8 cellular contexts compared by ENCODE assay signal in the genomic region with DNA sequence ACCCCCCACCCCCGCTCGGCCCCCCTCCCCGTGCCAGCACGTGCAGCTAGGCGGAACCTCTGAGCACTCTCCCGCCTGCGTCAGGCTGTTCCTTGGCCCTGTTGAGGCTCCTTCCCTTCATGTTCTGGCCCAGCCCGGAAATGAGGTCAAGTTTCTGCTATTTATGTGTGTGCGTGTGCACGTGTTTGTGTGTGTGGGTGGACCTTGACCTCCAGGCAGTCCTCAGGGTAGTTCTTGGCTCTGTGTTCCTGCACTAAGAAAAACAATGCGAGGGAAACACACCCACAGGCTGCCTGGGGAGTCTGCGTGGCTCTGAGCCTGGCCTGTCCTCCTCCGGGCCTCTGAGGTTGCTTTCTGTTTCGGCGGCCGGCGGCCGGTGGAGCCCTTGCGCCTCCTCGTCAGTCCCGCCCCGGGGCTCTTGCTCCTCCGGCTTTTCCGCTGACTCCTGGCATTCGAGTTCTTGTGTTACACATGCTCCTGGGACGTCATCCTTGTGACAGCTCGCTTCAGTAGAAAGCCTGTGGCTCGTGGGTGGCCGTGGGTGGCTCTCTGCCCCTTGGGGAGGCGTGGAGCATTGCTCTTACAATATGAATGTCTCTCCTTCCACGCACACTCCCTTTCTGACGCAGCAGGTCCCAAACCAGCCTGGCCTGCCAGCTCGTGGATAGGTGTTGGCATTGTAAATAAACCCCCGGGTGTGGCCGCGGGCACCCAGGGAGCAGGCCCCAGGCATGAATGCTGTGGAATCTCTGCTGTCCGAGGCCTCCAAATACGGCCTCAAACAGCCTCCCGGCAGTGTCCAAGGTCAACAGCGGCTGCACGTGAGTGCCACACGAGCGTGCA. TPM values are rescaled to one million over a fixed set of nuclear protein-coding genes. Genes with fewer than 3 reads are reported as not detected.
DNase-seq lines count a peak whose midpoint lies in the region; ATAC-seq and TF ChIP-seq lines count a peak whose summit lies in the region.

No MANE protein-coding gene starts in this region.

- H3K36me3 Mint-ChIP-seq in activated CD4-positive, alpha-beta T cell treated with anti-CD3 and anti-CD28 coated beads, Interleukin-2, amount 10 ng/mL, durations not matched to agents 24 days and 14 days (ENCODE audit: low read depth) = peaks cover 23% of the 10 kb centered on the region

- DNase-seq in DMS153 treated with DMSO at 0.1 percent for 48 hours (lab: John Stamatoyannopoulos, UW; ENCODE audit: unreplicated experiment) (peak; percentile 27), dermis blood vessel endothelial cell (peak; percentile 98), lower leg skin (ENCODE audit: low spot score in 2 of 2) (peak; percentile 97 to 98), NCI-H748 treated with DMSO at 0.1 percent for 48 hours (lab: John Stamatoyannopoulos, UW) (no peak)
- DNase-seq in activated CD4-positive, alpha-beta T cell treated with anti-CD3 and anti-CD28 coated beads, Interleukin-2, amount 10 ng/mL, durations not matched to agents 24 days and 14 days = peak; percentile 89
- DNase-seq in stimulated activated CD4-positive, alpha-beta T cell treated with anti-CD3 and anti-CD28 coated beads, Interleukin-4, amount 100 ng/mL, for 24 hours = peak; percentile 54

- no peaks in the 10 kb centered on the region for H3K9me3 Mint-ChIP-seq in activated CD4-positive, alpha-beta T cell treated with anti-CD3 and anti-CD28 coated beads, Interleukin-2, amount 10 ng/mL, durations not matched to agents 24 days and 14 days

- 6 to 10% methylated on average over 35 to 38 of the region's 43 CpGs for WGBS in lower leg skin, 2 donors

- H3K36me3 ChIP-seq in HUES6 (ENCODE audit: control insufficient read depth, insufficient read depth, low read length) = no peaks in the 10 kb centered on the region; the same call in 1 of the 2 replicates

- peaks cover 16% of the 10 kb centered on the region for H3K4me1 ChIP-seq in HUES6 (ENCODE audit: control insufficient read depth, insufficient read depth, low read length)

- H3K27me3 Mint-ChIP-seq in activated CD4-positive, alpha-beta T cell treated with anti-CD3 and anti-CD28 coated beads, Interleukin-2, amount 10 ng/mL, durations not matched to agents 24 days and 14 days = no peaks in the 10 kb centered on the region

- peaks cover 44% of the 10 kb centered on the region; the same call in 1 of the 2 replicates for H3K27me3 ChIP-seq in HUES6 (ENCODE audit: control insufficient read depth, insufficient read depth, low read length)

- TF ChIP-seq POLR2A in lower leg skin (IDR thresholded peaks at IDR 0.05) = no peak

- H3K9me3 ChIP-seq in HUES6 (ENCODE audit: control insufficient read depth, insufficient read depth, low read depth, low read length) = no peaks in the 10 kb centered on the region

- H3K4me3 Mint-ChIP-seq in activated CD4-positive, alpha-beta T cell treated with anti-CD3 and anti-CD28 coated beads, Interleukin-2, amount 10 ng/mL, durations not matched to agents 24 days and 14 days = peak overlapping the region; percentile 82

- H3K4me3 ChIP-seq in HUES6 (ENCODE audit: low read depth, low read length) = peak overlapping the region; percentile 10; the same call in 1 of the 2 replicates
- no peak overlapping the region for H3K4me3 ChIP-seq in lower leg skin (ENCODE audit: low read depth, poor library complexity, severe bottlenecking)

- no peak overlapping the region for H3K9ac ChIP-seq in HUES6 (ENCODE audit: low read length)

- intact Hi-C loops in activated CD4-positive, alpha-beta T cell treated with anti-CD3 and anti-CD28 coated beads, Interleukin-2, amount 10 ng/mL, durations not matched to agents 24 days and 14 days (cut with micrococcal nuclease) = loop anchor here (5.0 kb wide), 2 partner anchors 90 to 140 kb away; no protein-coding TSS in a partner anchor
- intact Hi-C loops in lower leg skin (cut with DNase I; ENCODE audit: low total_unique reads) = no loop called here

- H3K27ac Mint-ChIP-seq in activated CD4-positive, alpha-beta T cell treated with anti-CD3 and anti-CD28 coated beads, Interleukin-2, amount 10 ng/mL, durations not matched to agents 24 days and 14 days = peak overlapping the region; percentile 92

- H3K4me1 Mint-ChIP-seq in activated CD4-positive, alpha-beta T cell treated with anti-CD3 and anti-CD28 coated beads, Interleukin-2, amount 10 ng/mL, durations not matched to agents 24 days and 14 days = peaks cover 44% of the 10 kb centered on the region

- ATAC-seq in GM21515 (IDR thresholded peaks at IDR 0.05; ENCODE audit: unreplicated experiment) = peak; percentile 47

- peak in 1 of 3 donors; percentile 27 for TF ChIP-seq CTCF in lower leg skin (IDR thresholded peaks at IDR 0.05)

- H3K27ac ChIP-seq in HUES6 (ENCODE audit: low read depth, low read length) = no peak overlapping the region

RNA-seq across cellular contexts. Expression of a gene that starts 10.0 kb away (rescaled TPM):
- 57.8 and 67.3 TPM in 2 replicates for total RNA-seq in activated CD4-positive, alpha-beta T cell treated with anti-CD3 and anti-CD28 coated beads, Interleukin-2, amount 10 ng/mL, durations not matched to agents 24 days and 14 days
- total RNA-seq in dermis blood vessel endothelial cell (3.7 and 4.8 TPM in 2 replicates), lower leg skin (100 to 1,000 TPM in 1 of 4 donors, 10 to 100 TPM in 3; 77.9 to 107 (median 81.5) TPM)

RNA-seq across cellular contexts. Expression of a gene that starts 56.4 kb away (rescaled TPM):
- not detected in 2 replicates for total RNA-seq in activated CD4-positive, alpha-beta T cell treated with anti-CD3 and anti-CD28 coated beads, Interleukin-2, amount 10 ng/mL, durations not matched to agents 24 days and 14 days
- total RNA-seq in dermis blood vessel endothelial cell = 0.05 TPM in 1 of 2 replicates, not detected in the other
- total RNA-seq in lower leg skin = under 1 TPM in 3 of 4 donors, not detected in 1; 0.07 to 0.61 (median 0.13) TPM

Comparison
In these comparisons a context has a peak if more than half of its experiments do, and no peak if none do; other contexts are left out.
1. RNA of a gene that starts 10.0 kb away (total RNA-seq): 77.9 to 107 TPM in lower leg skin and 57.8 to 67.3 TPM in activated CD4-positive, alpha-beta T cell treated with anti-CD3 and anti-CD28 coated beads, Interleukin-2, amount 10 ng/mL, durations not matched to agents 24 days and 14 days; 3.7 to 4.8 TPM in dermis blood vessel endothelial cell; every median in the first group is over 10 times any median in the second.